ENCODE assay signal across 19 cellular contexts in genomic region chr20:6836821-6837374, GRCh38.
A peak's percentile ranks its signal among the peaks of the same experiment; 100 is the strongest.
DNase-seq lines count a peak whose midpoint lies in the region; ATAC-seq and TF ChIP-seq lines count a peak whose summit lies in the region.
"Had no signal": no experiment of that assay in that cellular context is flagged by ENCODE, and none has a peak within 500 bp of the region (broad histone marks: within the 10 kb centered on the region; RNA-seq: fewer than 3 reads in every experiment).

No MANE protein-coding gene starts in this region.

- H3K9ac ChIP-seq in endodermal cell (ENCODE audit: extremely low read depth, low read length, poor library complexity, severe bottlenecking) = no peak overlapping the region
- H3K9ac ChIP-seq: BLaER1, GM23248 had no signal

- H3K9me3 Mint-ChIP-seq in WTC11 (no peaks in the 10 kb centered on the region; the same call in 1 of the 2 replicates), endodermal cell (no peaks in the 10 kb centered on the region), progenitor cell of endocrine pancreas (ENCODE audit: low read depth) (no peaks in the 10 kb centered on the region)
- H3K9me3 Mint-ChIP-seq: CD8-positive, alpha-beta T cell had no signal

- CTCF ChIA-PET in WTC11 (lab: Charles Lee) = interaction anchor here (1.0 to 1.7 kb wide), 2 partner anchors 9 to 68 kb away, joined by 3 to 4 read pairs; no protein-coding TSS in a partner anchor

- H3K27me3 ChIP-seq in endodermal cell (ENCODE audit: control insufficient read depth, insufficient read depth, low read length, poor library complexity, severe bottlenecking) = no peaks in the 10 kb centered on the region
- H3K27me3 ChIP-seq: BLaER1 had no signal

- H3K9me3 ChIP-seq in endodermal cell (ENCODE audit: control insufficient read depth, low read length) = peaks cover 4% of the 10 kb centered on the region
- H3K9me3 ChIP-seq: BLaER1, Caco-2 had no signal

- ATAC-seq in GM18867 (IDR thresholded peaks at IDR 0.05; ENCODE audit: unreplicated experiment) (peak; percentile 37), WTC11 (peak; percentile 62), HG02588 (IDR thresholded peaks at IDR 0.05; ENCODE audit: unreplicated experiment) (no peak)
- ATAC-seq: CD8-positive, alpha-beta T cell had no signal

- H3K36me3 Mint-ChIP-seq in WTC11 = no peaks in the 10 kb centered on the region
- H3K36me3 Mint-ChIP-seq in endodermal cell (ENCODE audit: low read depth) = no peaks in the 10 kb centered on the region
- H3K36me3 Mint-ChIP-seq in progenitor cell of endocrine pancreas (ENCODE audit: insufficient read depth) = no peaks in the 10 kb centered on the region
- H3K36me3 Mint-ChIP-seq: CD4-positive, CD25-positive, alpha-beta regulatory T cell; CD8-positive, alpha-beta T cell had no signal

- H3K36me3 ChIP-seq in endodermal cell (ENCODE audit: control insufficient read depth, insufficient read depth, low read length) = no peaks in the 10 kb centered on the region
- H3K36me3 ChIP-seq: BLaER1 had no signal

- no peak overlapping the region for H3K27ac ChIP-seq in endodermal cell (ENCODE audit: low read depth, low read length)
- H3K27ac ChIP-seq: BLaER1, C4-2B, GM23248 had no signal

- POLR2A ChIA-PET in WTC11 (lab: Charles Lee) = no interaction called here

- H3K4me3 ChIP-seq in endodermal cell (ENCODE audit: low read length) = no peak overlapping the region
- H3K4me3 ChIP-seq: BLaER1, GM23248 had no signal

- H3K4me1 ChIP-seq in endodermal cell (ENCODE audit: control insufficient read depth, insufficient read depth, low read length) = peaks cover 10% of the 10 kb centered on the region
- H3K4me1 ChIP-seq: BLaER1, Caco-2 had no signal

- H3K4me1 Mint-ChIP-seq in WTC11 = peaks cover 32% of the 10 kb centered on the region
- peaks cover 47% of the 10 kb centered on the region for H3K4me1 Mint-ChIP-seq in endodermal cell
- peaks cover 1% of the 10 kb centered on the region for H3K4me1 Mint-ChIP-seq in progenitor cell of endocrine pancreas (ENCODE audit: low read depth)
- H3K4me1 Mint-ChIP-seq: B cell; CD4-positive, CD25-positive, alpha-beta regulatory T cell had no signal

- TF ChIP-seq CTCF in WTC11 (IDR thresholded peaks at IDR 0.05) (no peak), endodermal cell (conservative IDR thresholded peaks at IDR 0.05) (no peak), GM10266 (IDR thresholded peaks at IDR 0.05; ENCODE audit: control insufficient read depth, insufficient read depth, low read depth, missing control alignments) (no peak), progenitor cell of endocrine pancreas (IDR thresholded peaks at IDR 0.05; ENCODE audit: unreplicated experiment) (no peak)

- no peak overlapping the region for H3K27ac Mint-ChIP-seq in WTC11
- peak overlapping the region; percentile 12 for H3K27ac Mint-ChIP-seq in endodermal cell
- no peak overlapping the region for H3K27ac Mint-ChIP-seq in progenitor cell of endocrine pancreas
- H3K27ac Mint-ChIP-seq: B cell; CD4-positive, CD25-positive, alpha-beta regulatory T cell; CD8-positive, alpha-beta T cell had no signal

- 81 to 82% methylated on average over 4 to 7 of the region's 7 CpGs for WGBS in endodermal cell (ENCODE audit: insufficient coverage in 1 of 2, insufficient read length in 1 of 2), 2 experiments

- DNase-seq in WTC11 (ENCODE audit: low spot score) (no peak), endodermal cell (no peak), dermis blood vessel endothelial cell (no peak), GM10266 (ENCODE audit: extremely low spot score) (no peak), progenitor cell of endocrine pancreas (ENCODE audit: low spot score, unreplicated experiment) (no peak)
- DNase-seq: 8988T; Caco-2; CD4-positive, CD25-positive, alpha-beta regulatory T cell; CD8-positive, alpha-beta T cell; DMS153; DND-41; GM23248; H7; HCEC 1CT had no signal

- no peaks in the 10 kb centered on the region for H3K27me3 Mint-ChIP-seq in WTC11 (ENCODE audit: low read depth)
- H3K27me3 Mint-ChIP-seq in endodermal cell (ENCODE audit: insufficient read depth) = no peaks in the 10 kb centered on the region
- peaks cover 18% of the 10 kb centered on the region for H3K27me3 Mint-ChIP-seq in progenitor cell of endocrine pancreas
- H3K27me3 Mint-ChIP-seq: B cell; CD4-positive, CD25-positive, alpha-beta regulatory T cell had no signal

- H3K4me3 Mint-ChIP-seq in WTC11 (no peak overlapping the region), endodermal cell (peak overlapping the region; percentile 38), progenitor cell of endocrine pancreas (ENCODE audit: low read depth) (no peak overlapping the region)
- H3K4me3 Mint-ChIP-seq: B cell; CD4-positive, CD25-positive, alpha-beta regulatory T cell; CD8-positive, alpha-beta T cell had no signal

TF ChIP-seq in WTC11, 78 proteins besides CTCF, POLR2A, EP300 and RAD21 (continues in another document):
- TF ChIP-seq TCF7 (CRISPR knock-in tag; IDR thresholded peaks at IDR 0.05; ENCODE audit: low read depth) (no peak), CREM (CRISPR knock-in tag; IDR thresholded peaks at IDR 0.05) (no peak), ERG (CRISPR knock-in tag; IDR thresholded peaks at IDR 0.05) (no peak), SMAD4 (CRISPR knock-in tag; IDR thresholded peaks at IDR 0.05) (no peak), E2F5 (CRISPR knock-in tag; IDR thresholded peaks at IDR 0.05) (no peak), IRF1 (CRISPR knock-in tag; IDR thresholded peaks at IDR 0.05) (no peak), ATF2 (CRISPR knock-in tag; IDR thresholded peaks at IDR 0.05; ENCODE audit: borderline replicate concordance, low read depth) (no peak), ARID4B (CRISPR knock-in tag; IDR thresholded peaks at IDR 0.05; ENCODE audit: borderline replicate concordance) (no peak), RORB (CRISPR knock-in tag; IDR thresholded peaks at IDR 0.05) (no peak), TEAD1 (CRISPR knock-in tag; IDR thresholded peaks at IDR 0.05) (no peak)
